ENCODE assay signal across 8 cellular contexts in genomic region chr2:190534310-190535118, GRCh38. TPM values are rescaled to one million over a fixed set of nuclear protein-coding genes. Genes with fewer than 3 reads are reported as not detected.
DNase-seq lines count a peak whose midpoint lies in the region; ATAC-seq and TF ChIP-seq lines count a peak whose summit lies in the region.

Gene NEMP2, minus strand, starts transcription at chr2:190534722. Its CDS starts 67 bp downstream, at chr2:190534655.

- DNase-seq in AG08395 (ENCODE audit: low spot score): peak; percentile 72
- peak; percentile 61 for DNase-seq in NCI-H345 treated with DMSO at 0.1 percent for 48 hours (lab: John Stamatoyannopoulos, UW; ENCODE audit: unreplicated experiment)
- DNase-seq in activated CD4-positive, alpha-beta T cell treated with anti-CD3 and anti-CD28 coated beads for 48 hours: peak; percentile 86
- DNase-seq in coronary artery (ENCODE audit: low spot score): peak; percentile 85
- peak; percentile 91 for DNase-seq in left lobe of liver (ENCODE audit: low spot score)
- peak; percentile 78 for DNase-seq in stimulated activated CD4-positive, alpha-beta T cell treated with anti-CD3 and anti-CD28 coated beads, Interleukin-4, amount 100 ng/mL, for 1 hour

- peak within 1 kb of the TSS; percentile 87 for H3K4me3 ChIP-seq in coronary artery

- peak within 1 kb of the TSS; percentile 96 to 99 for H3K27ac ChIP-seq in coronary artery

- ATAC-seq in GM18867 (IDR thresholded peaks at IDR 0.05; ENCODE audit: unreplicated experiment) (peak; percentile 78), HG03097 (IDR thresholded peaks at IDR 0.05; ENCODE audit: low FRiP score, unreplicated experiment) (peak; percentile 69), left lobe of liver (peak; percentile 90)

- no peak for TF ChIP-seq CTCF in coronary artery (IDR thresholded peaks at IDR 0.05)

RNA-seq across cellular contexts. Expression of gene NEMP2, which starts in this region (rescaled TPM):
- total RNA-seq in left lobe of liver: 1.4 TPM

Comparison
In these comparisons a context has a peak if more than half of its experiments do, and no peak if none do; other contexts are left out.
1. Peak in every context shown above with its lines: DNase-seq, ATAC-seq, H3K4me3 ChIP-seq and H3K27ac ChIP-seq.